In the genomic region with DNA sequence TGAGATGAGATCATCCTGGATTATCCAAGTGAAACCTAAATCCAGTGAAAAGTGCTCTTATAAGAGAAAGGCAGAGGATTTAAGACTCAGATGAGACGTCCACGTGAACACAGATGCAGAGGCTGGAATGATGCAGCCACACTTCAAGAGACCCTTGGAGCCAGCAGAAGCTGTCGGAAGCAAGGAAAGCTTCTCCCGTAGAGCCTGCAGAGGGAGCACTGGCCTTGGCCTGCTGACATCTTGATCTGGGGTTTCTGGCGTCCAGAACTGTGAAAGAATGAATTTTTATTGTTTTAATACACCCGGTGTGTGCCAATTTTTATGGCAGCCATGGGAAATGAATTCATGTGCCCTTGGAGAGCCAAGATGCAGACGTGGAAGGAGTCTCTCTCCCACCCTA, we compare ENCODE assay signal across 22 cellular contexts.
DNase-seq lines count a peak whose midpoint lies in the region; ATAC-seq and TF ChIP-seq lines count a peak whose summit lies in the region.
"Had no signal": no experiment of that assay in that cellular context is flagged by ENCODE, and none has a peak within 500 bp of the region (broad histone marks: within the 10 kb centered on the region; RNA-seq: fewer than 3 reads in every experiment).

No MANE protein-coding gene starts in this region.

- in situ Hi-C loops in G401 (cut with HindIII; ENCODE audit: low sequenced_read_pairs), result no loop called here

- H3K9me2 ChIP-seq in PC-9 (ENCODE audit: insufficient read depth), result no peaks in the 10 kb centered on the region

- H2AFZ ChIP-seq in PC-9, result 0 out of 2 replicates have a peak overlapping the region, but pooled peaks have one; percentile 69

- no peak overlapping the region for H3K4me3 Mint-ChIP-seq in activated T-cell treated with anti-CD3 and anti-CD28 coated beads, Interleukin-2, amount 50 U/mL, for 72 hours
- H3K4me3 Mint-ChIP-seq: activated CD8-positive, alpha-beta T cell treated with anti-CD3 and anti-CD28 coated beads, Interleukin-2, amount 10 ng/mL, durations not matched to agents 7 days and 5 days; activated naive CD8-positive, alpha-beta T cell treated with anti-CD3 and anti-CD28 coated beads, Interleukin-2, amount 50 U/mL, for 24 hours; activated T-helper 1 cell treated with anti-CD3 and anti-CD28 coated beads, Interleukin-12 subunit alpha, Interleukin-12 subunit beta, Interleukin-2, Interleukin-4 antibody, amounts not matched to agents 30 ng/mL and 10 ng/mL and 1 ng/mL, durations not matched to agents 14 hours and 24 hours and 36 hours; natural killer cell; stimulated activated effector memory CD8-positive, alpha-beta T cell treated with anti-CD3 and anti-CD28 coated beads, Interleukin-12 subunit alpha, Interleukin-12 subunit beta, amount 100 ng/mL, for 72 hours had no signal

- H3K4me2 ChIP-seq in PC-9, result peak overlapping the region; percentile 54

- BruUV-seq in PC-9 (replicated peaks; lab: Mats Ljungman, UMichigan), result no TSS peak

- no peaks in the 10 kb centered on the region for H3K79me2 ChIP-seq in PC-9 (ENCODE audit: low read depth)

- peaks cover 11% of the 10 kb centered on the region; the same call in 1 of the 2 replicates for H3K4me1 ChIP-seq in PC-9 (replicated peaks; ENCODE audit: insufficient read depth)
- H3K4me1 ChIP-seq: gastroesophageal sphincter, psoas muscle had no signal

- no peaks in the 10 kb centered on the region for H3K9me3 ChIP-seq in PC-9 (ENCODE audit: insufficient read depth, low read depth)
- H3K9me3 ChIP-seq: gastroesophageal sphincter, psoas muscle had no signal

- POLR2A ChIA-PET in PC-9 (lab: Charles Lee; ENCODE audit: unreplicated experiment), result no interaction called here

- no peaks in the 10 kb centered on the region for H3K9me3 Mint-ChIP-seq in activated T-cell treated with anti-CD3 and anti-CD28 coated beads, Interleukin-2, amount 50 U/mL, for 72 hours
- H3K9me3 Mint-ChIP-seq: activated naive CD8-positive, alpha-beta T cell treated with anti-CD3 and anti-CD28 coated beads, Interleukin-2, amount 50 U/mL, for 24 hours; activated T-helper 1 cell treated with anti-CD3 and anti-CD28 coated beads, Interleukin-12 subunit alpha, Interleukin-12 subunit beta, Interleukin-2, Interleukin-4 antibody, amounts not matched to agents 30 ng/mL and 10 ng/mL and 1 ng/mL, durations not matched to agents 14 hours and 24 hours and 36 hours; natural killer cell; stimulated activated effector memory CD8-positive, alpha-beta T cell treated with anti-CD3 and anti-CD28 coated beads, Interleukin-12 subunit alpha, Interleukin-12 subunit beta, amount 100 ng/mL, for 72 hours had no signal

- H3K27ac ChIP-seq in 22Rv1 (no peak overlapping the region), PC-9 (no peak overlapping the region), dorsolateral prefrontal cortex (no peak overlapping the region)
- H3K27ac ChIP-seq: gastroesophageal sphincter, psoas muscle had no signal

- H3K27me3 Mint-ChIP-seq in activated T-cell treated with anti-CD3 and anti-CD28 coated beads, Interleukin-2, amount 50 U/mL, for 72 hours (ENCODE audit: low read depth), result peaks cover 31% of the 10 kb centered on the region

- H3K36me3 ChIP-seq in PC-9 (ENCODE audit: low read depth), result no peaks in the 10 kb centered on the region
- H3K36me3 ChIP-seq: gastroesophageal sphincter had no signal

- no peak overlapping the region for H3K4me3 ChIP-seq in PC-9
- no peak overlapping the region for H3K4me3 ChIP-seq in dorsolateral prefrontal cortex
- H3K4me3 ChIP-seq: gastroesophageal sphincter, psoas muscle had no signal

- H3K27me3 ChIP-seq in PC-9 (ENCODE audit: insufficient read depth, low read depth) (peaks cover 3% of the 10 kb centered on the region), dorsolateral prefrontal cortex (peaks cover 0 to 19% (median 0%) of the 10 kb centered on the region in 45 donors)

- DNase-seq in G401 (ENCODE audit: low spot score) (peak; percentile 1), PC-9 (peak in 1 of 2 experiments; percentile 29), islet precursor cell (peak; percentile 72), superior temporal gyrus (ENCODE audit: extremely low spot score) (no peak), A172 (ENCODE audit: low spot score) (no peak), dorsolateral prefrontal cortex (no peak)
- DNase-seq in activated T-cell treated with anti-CD3 and anti-CD28 coated beads, Interleukin-2, amount 50 U/mL, for 72 hours, result no peak
- DNase-seq: activated CD4-positive, CD25-positive, alpha-beta regulatory T cell; activated CD8-positive, alpha-beta T cell treated with anti-CD3 and anti-CD28 coated beads, Interleukin-2, amount 10 ng/mL, durations not matched to agents 7 days and 5 days; activated naive CD8-positive, alpha-beta T cell treated with anti-CD3 and anti-CD28 coated beads, Interleukin-2, amount 50 U/mL, for 24 hours; dermis blood vessel endothelial cell; erythroblast; GF-D8; natural killer cell; NCI-H1436; NCI-H226; psoas muscle; Right ventricle myocardium superior had no signal

- H4K20me1 ChIP-seq in PC-9 (ENCODE audit: insufficient read depth), result no peaks in the 10 kb centered on the region

- CTCF ChIA-PET in PC-9 (lab: Charles Lee), result no interaction called here

- no peaks in the 10 kb centered on the region for H3K36me3 Mint-ChIP-seq in activated T-cell treated with anti-CD3 and anti-CD28 coated beads, Interleukin-2, amount 50 U/mL, for 72 hours (ENCODE audit: insufficient read depth in 2 of 2)
- H3K36me3 Mint-ChIP-seq: natural killer cell; stimulated activated effector memory CD8-positive, alpha-beta T cell treated with anti-CD3 and anti-CD28 coated beads, Interleukin-12 subunit alpha, Interleukin-12 subunit beta, amount 100 ng/mL, for 72 hours had no signal

- no peak for ATAC-seq in activated T-cell treated with anti-CD3 and anti-CD28 coated beads, Interleukin-2, amount 50 U/mL, for 72 hours (replicated peaks in 1 of 2)
- ATAC-seq: activated CD8-positive, alpha-beta T cell treated with anti-CD3 and anti-CD28 coated beads, Interleukin-2, amount 10 ng/mL, durations not matched to agents 7 days and 5 days; activated naive CD8-positive, alpha-beta T cell treated with anti-CD3 and anti-CD28 coated beads, Interleukin-2, amount 50 U/mL, for 24 hours; gastroesophageal sphincter; natural killer cell; psoas muscle; stimulated activated effector memory CD8-positive, alpha-beta T cell treated with anti-CD3 and anti-CD28 coated beads, Interleukin-12 subunit alpha, Interleukin-12 subunit beta, amount 100 ng/mL, for 72 hours had no signal

- no peaks in the 10 kb centered on the region for H3F3A ChIP-seq in PC-9 (ENCODE audit: insufficient read depth, low read depth)

- TF ChIP-seq CTCF in 22Rv1 (IDR thresholded peaks at IDR 0.05) (peak; percentile 21; the same call in 1 of the 2 replicates), PC-9 (conservative IDR thresholded peaks at IDR 0.05) (no peak), dorsolateral prefrontal cortex (IDR thresholded peaks at IDR 0.05 in 54 of 56, conservative IDR thresholded peaks at IDR 0.05 in 2 of 56; ENCODE audit: low read depth in 1 of 56, partially characterized antibody in 56 of 56) (peak in 8 of 56 donors; percentile 9 to 22 (median 14))

- intact Hi-C loops in PC-9 (cut with micrococcal nuclease; ENCODE audit: unreplicated experiment), result no loop called here
- intact Hi-C loops in dorsolateral prefrontal cortex (cut with DNase I), result no loop called here

- H3K4me1 Mint-ChIP-seq in activated T-cell treated with anti-CD3 and anti-CD28 coated beads, Interleukin-2, amount 50 U/mL, for 72 hours (ENCODE audit: low read depth), result no peaks in the 10 kb centered on the region
- H3K4me1 Mint-ChIP-seq: activated naive CD8-positive, alpha-beta T cell treated with anti-CD3 and anti-CD28 coated beads, Interleukin-2, amount 50 U/mL, for 24 hours; natural killer cell; stimulated activated effector memory CD8-positive, alpha-beta T cell treated with anti-CD3 and anti-CD28 coated beads, Interleukin-12 subunit alpha, Interleukin-12 subunit beta, amount 100 ng/mL, for 72 hours had no signal

- H3K27ac Mint-ChIP-seq in activated T-cell treated with anti-CD3 and anti-CD28 coated beads, Interleukin-2, amount 50 U/mL, for 72 hours, result no peak overlapping the region
- H3K27ac Mint-ChIP-seq: activated CD8-positive, alpha-beta T cell treated with anti-CD3 and anti-CD28 coated beads, Interleukin-2, amount 10 ng/mL, durations not matched to agents 7 days and 5 days; activated naive CD8-positive, alpha-beta T cell treated with anti-CD3 and anti-CD28 coated beads, Interleukin-2, amount 50 U/mL, for 24 hours; activated T-helper 1 cell treated with anti-CD3 and anti-CD28 coated beads, Interleukin-12 subunit alpha, Interleukin-12 subunit beta, Interleukin-2, Interleukin-4 antibody, amounts not matched to agents 30 ng/mL and 10 ng/mL and 1 ng/mL, durations not matched to agents 14 hours and 24 hours and 36 hours; natural killer cell; stimulated activated effector memory CD8-positive, alpha-beta T cell treated with anti-CD3 and anti-CD28 coated beads, Interleukin-12 subunit alpha, Interleukin-12 subunit beta, amount 100 ng/mL, for 72 hours had no signal

Comparison
In these comparisons a context has a peak if more than half of its experiments do, and no peak if none do; other contexts are left out.
1. DNase-seq: peak in G401 (single experiment) and islet precursor cell (single experiment); none in superior temporal gyrus (single experiment), A172 (single experiment), dorsolateral prefrontal cortex (0 of 10) and activated T-cell treated with anti-CD3 and anti-CD28 coated beads, Interleukin-2, amount 50 U/mL, for 72 hours (0 of 2).